ENCODE assay signal across 7 cellular contexts in the genomic region with DNA sequence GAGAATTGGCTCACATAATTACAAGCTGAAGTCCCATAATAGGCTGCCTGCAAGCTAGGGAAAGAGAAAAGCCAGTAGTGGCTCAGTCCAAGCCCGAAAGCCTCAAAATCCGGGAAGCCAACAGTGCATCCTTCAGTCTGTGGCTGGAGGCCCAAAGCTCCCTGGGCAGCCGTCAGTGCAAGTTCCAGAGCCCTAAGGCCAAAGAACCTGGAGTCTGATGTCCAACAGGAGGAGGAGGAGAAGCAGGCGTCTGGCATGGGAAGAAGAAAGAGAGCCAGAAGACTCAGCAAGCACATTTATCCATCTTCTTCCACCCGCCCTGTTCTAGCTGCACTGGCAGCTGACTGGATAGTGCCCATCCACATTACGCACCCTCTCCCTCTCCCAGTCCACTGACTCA.
"Had no signal": no experiment of that assay in that cellular context is flagged by ENCODE, and none has a peak within 500 bp of the region (broad histone marks: within the 10 kb centered on the region; RNA-seq: fewer than 3 reads in every experiment).

No MANE protein-coding gene starts in this region.

- H3K4me3 ChIP-seq: SK-N-MC had no signal

- DNase-seq: activated CD4-positive, alpha-beta T cell treated with anti-CD3 and anti-CD28 coated beads, Interleukin-2, amount 10 ng/mL, durations not matched to agents 24 days and 14 days; activated CD8-positive, alpha-beta memory T cell treated with anti-CD3 and anti-CD28 coated beads for 24 hours; activated naive CD4-positive, alpha-beta T cell treated with anti-CD3 and anti-CD28 coated beads for 36 hours; effector memory CD4-positive, alpha-beta T cell; stimulated activated CD4-positive, alpha-beta T cell treated with anti-CD3 and anti-CD28 coated beads, Interleukin-2, amount 100 ng/mL, for 24 hours; stimulated activated naive CD4-positive, alpha-beta T cell treated with Interleukin-2 at 50 U/mL for 16 hours had no signal

- H3K27ac ChIP-seq: SK-N-MC had no signal
